15 cellular contexts compared by ENCODE assay signal in the genomic region with DNA sequence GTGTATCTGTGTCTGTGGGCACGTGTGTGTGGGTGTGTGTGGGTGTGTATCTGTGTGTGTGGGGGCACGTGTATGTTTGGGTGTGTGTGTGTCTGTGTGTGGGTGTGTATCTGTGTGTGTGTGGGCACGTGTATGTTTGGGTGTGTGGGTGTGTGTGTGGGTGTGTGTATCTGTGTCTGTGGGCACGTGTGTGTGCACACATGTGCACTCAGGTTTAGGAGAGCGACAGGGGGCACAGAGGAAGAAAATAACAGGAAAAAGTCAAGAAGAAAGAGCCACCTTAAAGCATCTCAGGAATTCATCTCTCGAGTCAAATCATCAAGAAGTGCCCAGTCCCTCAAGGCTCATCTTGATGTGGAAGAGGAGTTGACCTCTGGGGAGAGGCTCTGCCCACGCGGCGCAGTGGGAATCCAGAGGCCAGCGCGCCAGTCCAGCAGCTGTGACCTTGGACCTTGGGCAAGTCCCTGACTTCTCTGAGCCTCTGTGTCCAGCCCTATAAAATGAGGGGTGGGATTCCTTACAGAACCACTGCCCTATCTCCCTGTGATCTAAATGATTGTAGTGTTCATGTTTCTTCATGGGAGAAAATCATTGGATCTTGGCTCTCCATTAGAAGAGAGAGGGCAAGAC.
DNase-seq lines count a peak whose midpoint lies in the region; ATAC-seq, FAIRE-seq and TF ChIP-seq lines count a peak whose summit lies in the region.
"Had no signal": no experiment of that assay in that cellular context is flagged by ENCODE, and none has a peak within 500 bp of the region (broad histone marks: within the 10 kb centered on the region; RNA-seq: fewer than 3 reads in every experiment).

No MANE protein-coding gene starts in this region.

- no peaks in the 10 kb centered on the region for H3K27me3 ChIP-seq in CD4-positive, alpha-beta memory T cell (ENCODE audit: insufficient read depth, low read length)
- H3K27me3 ChIP-seq in right atrium auricular region (no peaks in the 10 kb centered on the region), gastrocnemius medialis (no peaks in the 10 kb centered on the region)
- H3K27me3 ChIP-seq: cardiac muscle cell had no signal

- CTCF ChIA-PET in CD4-positive, alpha-beta memory T cell (lab: Charles Lee; ENCODE audit: partially characterized antibody), result no interaction called here

- no peak for TF ChIP-seq CTCF in right atrium auricular region (IDR thresholded peaks at IDR 0.05)
- TF ChIP-seq CTCF in gastrocnemius medialis (IDR thresholded peaks at IDR 0.05 in 4 of 5, conservative IDR thresholded peaks at IDR 0.05 in 1 of 5), result no peak
- no peak for TF ChIP-seq CTCF in D721Med (IDR thresholded peaks at IDR 0.05; ENCODE audit: insufficient read depth, missing control alignments)

- TF ChIP-seq POLR2A in gastrocnemius medialis (IDR thresholded peaks at IDR 0.05), result no peak

- no peak for ATAC-seq in gastrocnemius medialis
- ATAC-seq in GM19324 (IDR thresholded peaks at IDR 0.05; ENCODE audit: low FRiP score, unreplicated experiment), result no peak

- H3K9me3 ChIP-seq in CD4-positive, alpha-beta memory T cell (ENCODE audit: control insufficient read depth in 1 of 2, low read length in 2 of 2), result no peaks in the 10 kb centered on the region
- no peaks in the 10 kb centered on the region for H3K9me3 ChIP-seq in right atrium auricular region
- no peaks in the 10 kb centered on the region for H3K9me3 ChIP-seq in gastrocnemius medialis

- no peaks in the 10 kb centered on the region for H3K4me1 ChIP-seq in CD4-positive, alpha-beta memory T cell (ENCODE audit: insufficient read depth, low read length)
- H3K4me1 ChIP-seq in right atrium auricular region, result peaks cover 0 to 54% of the 10 kb centered on the region in 2 donors
- peaks cover 8 to 12% of the 10 kb centered on the region in 2 donors for H3K4me1 ChIP-seq in gastrocnemius medialis

- peak overlapping the region in 4 of 7 donors; percentile 26 to 83 (median 42) for H3K27ac Mint-ChIP-seq in CD4-positive, alpha-beta memory T cell
- peak overlapping the region; percentile 28 for H3K27ac Mint-ChIP-seq in activated naive CD8-positive, alpha-beta T cell

- in situ Hi-C loops in gastrocnemius medialis (cut with MboI; ENCODE audit: low sequenced_read_pairs in 4 of 4), result no loop called here

- H3K36me3 Mint-ChIP-seq in CD4-positive, alpha-beta memory T cell, result peaks cover 11 to 27% of the 10 kb centered on the region in 2 donors
- H3K36me3 Mint-ChIP-seq in activated naive CD8-positive, alpha-beta T cell, result peaks cover 2% of the 10 kb centered on the region

- peaks cover 8 to 18% (median 11%) of the 10 kb centered on the region in 4 donors for H3K4me1 Mint-ChIP-seq in CD4-positive, alpha-beta memory T cell
- peaks cover 12% of the 10 kb centered on the region for H3K4me1 Mint-ChIP-seq in activated naive CD8-positive, alpha-beta T cell (ENCODE audit: low read depth)

- DNase-seq in CD4-positive, alpha-beta memory T cell, result no peak
- DNase-seq in right atrium auricular region (ENCODE audit: low spot score) (no peak), gastrocnemius medialis (no peak), islet precursor cell (no peak), iPS-NIHi11 (ENCODE audit: low spot score) (no peak), D721Med (ENCODE audit: insufficient read length, low spot score) (no peak)
- DNase-seq: activated CD4-positive, alpha-beta T cell treated with anti-CD3 and anti-CD28 coated beads for 48 hours; activated gamma-delta T cell; Karpas-422; naive thymus-derived CD4-positive, alpha-beta T cell; NCI-H2081; NK-92 treated with Interleukin-12 subunit alpha and Interleukin-12 subunit beta, amount 100 ng/mL, for 24 hours had no signal

- no peak for FAIRE-seq in D721Med (lab: Jason Lieb, UNC)

- POLR2A ChIA-PET in CD4-positive, alpha-beta memory T cell (lab: Charles Lee; ENCODE audit: partially characterized antibody), result no interaction called here

- peaks cover 10% of the 10 kb centered on the region for H3K36me3 ChIP-seq in CD4-positive, alpha-beta memory T cell (ENCODE audit: insufficient read depth, low read length)
- H3K36me3 ChIP-seq in right atrium auricular region, result peaks cover 6% of the 10 kb centered on the region
- no peaks in the 10 kb centered on the region for H3K36me3 ChIP-seq in gastrocnemius medialis
- H3K36me3 ChIP-seq: cardiac muscle cell had no signal

- H3K9me3 Mint-ChIP-seq in CD4-positive, alpha-beta memory T cell, result no peaks in the 10 kb centered on the region
- H3K9me3 Mint-ChIP-seq in activated naive CD8-positive, alpha-beta T cell (ENCODE audit: low read depth), result no peaks in the 10 kb centered on the region

- H3K4me3 Mint-ChIP-seq in CD4-positive, alpha-beta memory T cell, result no peak overlapping the region
- no peak overlapping the region for H3K4me3 Mint-ChIP-seq in activated naive CD8-positive, alpha-beta T cell

- H3K27ac ChIP-seq in CD4-positive, alpha-beta memory T cell (ENCODE audit: low read depth, low read length), result no peak overlapping the region
- H3K27ac ChIP-seq in right atrium auricular region, result peak overlapping the region; percentile 65 to 66
- H3K27ac ChIP-seq in gastrocnemius medialis, result peak overlapping the region; percentile 49 to 75 (median 65)
- H3K27ac ChIP-seq: cardiac muscle cell had no signal

- intact Hi-C loops in CD4-positive, alpha-beta memory T cell (cut with micrococcal nuclease), result no loop called here
- intact Hi-C loops in gastrocnemius medialis (cut with DNase I; ENCODE audit: low total_unique reads), result no loop called here

- H3K4me3 ChIP-seq in CD4-positive, alpha-beta memory T cell (ENCODE audit: low read length in 2 of 2), result no peak overlapping the region
- H3K4me3 ChIP-seq in right atrium auricular region, result no peak overlapping the region
- no peak overlapping the region for H3K4me3 ChIP-seq in gastrocnemius medialis
- H3K4me3 ChIP-seq: cardiac muscle cell had no signal

- H3K27me3 Mint-ChIP-seq in CD4-positive, alpha-beta memory T cell, result no peaks in the 10 kb centered on the region
- no peaks in the 10 kb centered on the region for H3K27me3 Mint-ChIP-seq in activated naive CD8-positive, alpha-beta T cell
- H3K27me3 Mint-ChIP-seq: naive thymus-derived CD4-positive, alpha-beta T cell had no signal
